Comparison of ENCODE assay signal across 12 cellular contexts in the genomic region with DNA sequence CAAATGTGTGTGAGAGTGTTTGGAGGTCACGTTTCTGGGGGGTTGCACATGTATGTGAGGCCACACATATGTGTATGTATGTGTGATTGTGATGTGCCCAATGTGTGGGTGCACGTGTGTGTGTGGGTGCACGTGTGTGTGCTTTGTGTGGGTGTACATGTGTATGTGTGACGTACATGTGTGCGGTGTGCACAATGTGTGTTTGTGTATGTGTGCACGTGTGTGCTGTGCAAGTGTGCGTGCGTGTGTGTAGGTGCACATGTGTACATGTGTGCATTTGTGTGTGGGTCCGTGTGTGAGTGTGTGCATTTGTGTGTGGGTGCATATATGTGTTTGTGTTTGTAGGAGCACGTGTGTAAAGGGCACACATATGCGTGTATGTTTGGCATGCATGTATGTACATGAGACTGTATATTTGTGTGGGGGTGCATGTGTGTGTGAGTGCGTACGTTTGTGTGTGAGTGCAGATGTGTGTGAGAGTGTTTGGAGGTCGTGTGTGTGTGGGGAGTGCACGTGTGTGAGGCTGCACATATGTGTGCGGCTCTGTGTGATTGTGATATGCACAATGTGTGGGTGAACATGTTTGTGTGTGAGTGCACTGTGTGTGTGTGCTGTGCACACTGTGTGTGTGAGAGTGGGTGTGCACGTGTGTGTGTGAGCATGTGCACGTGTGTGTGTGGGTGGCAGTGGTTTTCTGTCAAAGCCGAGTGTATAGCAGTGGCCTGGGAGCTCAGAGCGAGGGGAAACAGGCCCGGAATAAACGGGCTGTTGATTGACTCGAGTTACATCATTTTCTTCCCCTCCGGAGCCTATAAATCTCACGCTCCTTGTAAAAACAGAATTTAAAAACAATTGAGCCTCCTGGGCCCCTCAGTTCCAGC.
"Had no signal": no experiment of that assay in that cellular context is flagged by ENCODE, and none has a peak within 500 bp of the region (broad histone marks: within the 10 kb centered on the region; RNA-seq: fewer than 3 reads in every experiment).

No MANE protein-coding gene starts in this region.

- DNase-seq: activated CD4-positive, alpha-beta memory T cell treated with anti-CD3 and anti-CD28 coated beads, Interleukin-2, amount 10 ng/mL, durations not matched to agents 7 days and 5 days; activated gamma-delta T cell; activated T-cell treated with anti-CD3 and anti-CD28 coated beads, Interleukin-2, amount 50 U/mL, for 48 hours; brain microvascular endothelial cell; glutamatergic neuron; immature natural killer cell; natural killer cell; nucleus accumbens; stimulated activated CD4-positive, alpha-beta T cell treated with anti-CD3 and anti-CD28 coated beads, Interleukin-2, amount 100 ng/mL, for 48 hours; stimulated activated naive CD4-positive, alpha-beta T cell treated with Interleukin-2 at 50 U/mL for 16 hours; T-helper 9 cell had no signal

- H3K27ac ChIP-seq: brain microvascular endothelial cell had no signal

- H3K36me3 ChIP-seq: brain microvascular endothelial cell had no signal

- FAIRE-seq: endometrium had no signal

- H3K27me3 ChIP-seq: brain microvascular endothelial cell had no signal
